20 cellular contexts compared by ENCODE assay signal in genomic region chr11:12031856-12032526, GRCh38. TPM values are rescaled to one million over a fixed set of nuclear protein-coding genes. Genes with fewer than 3 reads are reported as not detected.
DNase-seq lines count a peak whose midpoint lies in the region; ATAC-seq and TF ChIP-seq lines count a peak whose summit lies in the region.
"Had no signal": no experiment of that assay in that cellular context is flagged by ENCODE, and none has a peak within 500 bp of the region (broad histone marks: within the 10 kb centered on the region; RNA-seq: fewer than 3 reads in every experiment).

No MANE protein-coding gene starts in this region.

- H3K4me1 Mint-ChIP-seq in Caco-2 (ENCODE audit: low read depth, unreplicated experiment) = peaks cover 20% of the 10 kb centered on the region
- H3K4me1 Mint-ChIP-seq in activated T-helper 1 cell treated with anti-CD3 and anti-CD28 coated beads, Interleukin-12 subunit alpha, Interleukin-12 subunit beta, Interleukin-2, Interleukin-4 antibody, amounts not matched to agents 30 ng/mL and 10 ng/mL and 1 ng/mL, durations not matched to agents 14 hours and 24 hours and 36 hours (ENCODE audit: low read depth) = no peaks in the 10 kb centered on the region
- H3K4me1 Mint-ChIP-seq: CD4-positive, alpha-beta memory T cell had no signal

- H3K27me3 ChIP-seq in Caco-2 (replicated peaks; ENCODE audit: control insufficient read depth, insufficient read depth, low read length) = no peaks in the 10 kb centered on the region

- H3K9me3 ChIP-seq in Caco-2 = no peaks in the 10 kb centered on the region

- H3K4me1 ChIP-seq in Caco-2 = peaks cover 9% of the 10 kb centered on the region; the same call in 1 of the 2 replicates

- H3K36me3 Mint-ChIP-seq in Caco-2 (ENCODE audit: insufficient read depth, unreplicated experiment) = no peaks in the 10 kb centered on the region
- no peaks in the 10 kb centered on the region for H3K36me3 Mint-ChIP-seq in activated T-helper 1 cell treated with anti-CD3 and anti-CD28 coated beads, Interleukin-12 subunit alpha, Interleukin-12 subunit beta, Interleukin-2, Interleukin-4 antibody, amounts not matched to agents 30 ng/mL and 10 ng/mL and 1 ng/mL, durations not matched to agents 14 hours and 24 hours and 36 hours (ENCODE audit: low read depth)
- H3K36me3 Mint-ChIP-seq: CD4-positive, alpha-beta memory T cell had no signal

- CTCF ChIA-PET in Caco-2 (lab: Charles Lee) = no interaction called here

- H3K4me3 Mint-ChIP-seq in Caco-2 (ENCODE audit: unreplicated experiment) = no peak overlapping the region
- no peak overlapping the region for H3K4me3 Mint-ChIP-seq in activated T-helper 1 cell treated with anti-CD3 and anti-CD28 coated beads, Interleukin-12 subunit alpha, Interleukin-12 subunit beta, Interleukin-2, Interleukin-4 antibody, amounts not matched to agents 30 ng/mL and 10 ng/mL and 1 ng/mL, durations not matched to agents 14 hours and 24 hours and 36 hours
- H3K4me3 Mint-ChIP-seq: CD4-positive, alpha-beta memory T cell had no signal

- H3K27ac ChIP-seq in caudate nucleus (ENCODE audit: low read depth, low read length) = peak overlapping the region; percentile 5
- H3K27ac ChIP-seq: PC-9 had no signal

- no peak for TF ChIP-seq CTCF in Caco-2 (IDR thresholded peaks at IDR 0.05; ENCODE audit: insufficient read depth in 1 of 2, low read depth in 1 of 2, low read length in 1 of 2, severe bottlenecking in 1 of 2, unreplicated experiment in 1 of 2)

- peaks cover 10% of the 10 kb centered on the region for H3K9me3 Mint-ChIP-seq in Caco-2 (ENCODE audit: unreplicated experiment)
- H3K9me3 Mint-ChIP-seq in activated T-helper 1 cell treated with anti-CD3 and anti-CD28 coated beads, Interleukin-12 subunit alpha, Interleukin-12 subunit beta, Interleukin-2, Interleukin-4 antibody, amounts not matched to agents 30 ng/mL and 10 ng/mL and 1 ng/mL, durations not matched to agents 14 hours and 24 hours and 36 hours = no peaks in the 10 kb centered on the region
- H3K9me3 Mint-ChIP-seq: CD4-positive, alpha-beta memory T cell had no signal

- POLR2A ChIA-PET in Caco-2 (lab: Charles Lee) = no interaction called here

- BruUV-seq in Caco-2 (replicated peaks; lab: Mats Ljungman, UMichigan) = no TSS peak

- H3K27me3 Mint-ChIP-seq in Caco-2 (ENCODE audit: insufficient read depth, unreplicated experiment) = no peaks in the 10 kb centered on the region
- H3K27me3 Mint-ChIP-seq in activated T-helper 1 cell treated with anti-CD3 and anti-CD28 coated beads, Interleukin-12 subunit alpha, Interleukin-12 subunit beta, Interleukin-2, Interleukin-4 antibody, amounts not matched to agents 30 ng/mL and 10 ng/mL and 1 ng/mL, durations not matched to agents 14 hours and 24 hours and 36 hours (ENCODE audit: insufficient read depth) = peaks cover 18% of the 10 kb centered on the region

- H3K36me3 ChIP-seq in Caco-2 (ENCODE audit: control insufficient read depth, insufficient read depth, low read length) = no peaks in the 10 kb centered on the region

- DNase-seq in Caco-2 = no peak
- peak; percentile 1 for DNase-seq in D341Med (ENCODE audit: low spot score)
- DNase-seq in caudate nucleus (lab: John Stamatoyannopoulos, UW) = peak in 1 of 61 donors; percentile 54
- DNase-seq in left lobe of liver (ENCODE audit: low spot score) = no peak
- DNase-seq in stimulated activated CD4-positive, alpha-beta T cell treated with anti-CD3 and anti-CD28 coated beads, Interleukin-1b, Interleukin-23, amount 100 ng/mL, for 48 hours = no peak
- no peak for DNase-seq in activated T-helper 1 cell treated with anti-CD3 and anti-CD28 coated beads, Interleukin-12 subunit alpha, Interleukin-12 subunit beta, Interleukin-2, Interleukin-4 antibody, amounts not matched to agents 30 ng/mL and 10 ng/mL and 1 ng/mL, durations not matched to agents 14 hours and 24 hours and 36 hours (ENCODE audit: low spot score)
- DNase-seq: CD4-positive, alpha-beta memory T cell; COR-L47; DMS 273 treated with DMSO at 0.1 percent for 48 hours; DMS79; EL; GF-D8; KBM-7; NCI-H1105 treated with DMSO at 0.1 percent for 48 hours; NCI-H2029; NCI-H446; NCI-H526; PC-9; SHP77 had no signal

- H3K4me3 ChIP-seq in Caco-2 (ENCODE audit: low read depth, low read length) = no peak overlapping the region
- H3K4me3 ChIP-seq: PC-9 had no signal

- peak; percentile 76 for ATAC-seq in left lobe of liver
- ATAC-seq in HG03039 (IDR thresholded peaks at IDR 0.05; ENCODE audit: unreplicated experiment) = no peak

- intact Hi-C loops in Caco-2 (cut with micrococcal nuclease; ENCODE audit: unreplicated experiment) = no loop called here
- intact Hi-C loops in activated T-helper 1 cell treated with anti-CD3 and anti-CD28 coated beads, Interleukin-12 subunit alpha, Interleukin-12 subunit beta, Interleukin-2, Interleukin-4 antibody, amounts not matched to agents 30 ng/mL and 10 ng/mL and 1 ng/mL, durations not matched to agents 14 hours and 24 hours and 36 hours (cut with micrococcal nuclease) = no loop called here

- peak overlapping the region; percentile 63 for H3K27ac Mint-ChIP-seq in Caco-2 (ENCODE audit: unreplicated experiment)
- H3K27ac Mint-ChIP-seq in activated T-helper 1 cell treated with anti-CD3 and anti-CD28 coated beads, Interleukin-12 subunit alpha, Interleukin-12 subunit beta, Interleukin-2, Interleukin-4 antibody, amounts not matched to agents 30 ng/mL and 10 ng/mL and 1 ng/mL, durations not matched to agents 14 hours and 24 hours and 36 hours = no peak overlapping the region
- H3K27ac Mint-ChIP-seq: CD4-positive, alpha-beta memory T cell had no signal

RNA-seq across cellular contexts. Expression of gene DKK3, which starts 23.6 kb away (rescaled TPM):
- total RNA-seq in Caco-2 (2022) = 156 and 165 TPM in 2 replicates
- total RNA-seq in left lobe of liver = 5.5 TPM
- total RNA-seq in activated T-helper 1 cell treated with anti-CD3 and anti-CD28 coated beads, Interleukin-12 subunit alpha, Interleukin-12 subunit beta, Interleukin-2, Interleukin-4 antibody, amounts not matched to agents 30 ng/mL and 10 ng/mL and 1 ng/mL, durations not matched to agents 14 hours and 24 hours and 36 hours = not detected in 2 replicates

Comparison
In these comparisons a context has a peak if more than half of its experiments do, and no peak if none do; other contexts are left out.
1. RNA of gene DKK3, which starts 23.6 kb away (total RNA-seq): 156 to 165 TPM in Caco-2; 5.5 TPM in left lobe of liver (single experiment) and not detected in activated T-helper 1 cell treated with anti-CD3 and anti-CD28 coated beads, Interleukin-12 subunit alpha, Interleukin-12 subunit beta, Interleukin-2, Interleukin-4 antibody, amounts not matched to agents 30 ng/mL and 10 ng/mL and 1 ng/mL, durations not matched to agents 14 hours and 24 hours and 36 hours; every median in the first group is over 10 times any median in the second.